Comparison of ENCODE assay signal across 8 cellular contexts in genomic region chr7:94289071-94289470, GRCh38.
A peak's percentile ranks its signal among the peaks of the same experiment; 100 is the strongest.
DNase-seq lines count a peak whose midpoint lies in the region; ATAC-seq, FAIRE-seq and TF ChIP-seq lines count a peak whose summit lies in the region.

No MANE protein-coding gene starts in this region.

- TF ChIP-seq CTCF in parathyroid adenoma (IDR thresholded peaks at IDR 0.05), result peak; percentile 77

- no peaks in the 10 kb centered on the region for H3K79me2 ChIP-seq in parathyroid adenoma

- H3K27me3 ChIP-seq in parathyroid adenoma (ENCODE audit: control insufficient read depth, insufficient read depth, low read length), result no peaks in the 10 kb centered on the region

- H3K27ac ChIP-seq in SK-N-MC (no peak overlapping the region), parathyroid adenoma (no peak overlapping the region)

- H3K4me3 ChIP-seq in SK-N-MC (peak overlapping the region; percentile 47), parathyroid adenoma (ENCODE audit: low read depth, low read length) (no peak overlapping the region)

- no peak overlapping the region for H3K4me2 ChIP-seq in parathyroid adenoma (ENCODE audit: low read length)

- no peaks in the 10 kb centered on the region for H3K36me3 ChIP-seq in SK-N-MC (ENCODE audit: insufficient read depth, low read length)
- H3K36me3 ChIP-seq in parathyroid adenoma (ENCODE audit: control insufficient read depth, insufficient read depth, low read length), result no peaks in the 10 kb centered on the region

- no peak overlapping the region for H2AFZ ChIP-seq in parathyroid adenoma

- H3K9me3 ChIP-seq in SK-N-MC (ENCODE audit: low read depth, low read length) (no peaks in the 10 kb centered on the region), parathyroid adenoma (ENCODE audit: control insufficient read depth, low read length) (no peaks in the 10 kb centered on the region)

- peak; percentile 26 for FAIRE-seq in frontal cortex (lab: Jason Lieb, UNC)

- peak; percentile 93 for DNase-seq in DMS 273 (lab: John Stamatoyannopoulos, UW; ENCODE audit: unreplicated experiment)
- peak; percentile 87 for DNase-seq in NCI-H1092 (lab: John Stamatoyannopoulos, UW)
- peak; percentile 84 for DNase-seq in SK-N-MC (ENCODE audit: low read depth, low spot score)
- peak in 1 of 2 donors; percentile 23 for DNase-seq in frontal cortex (ENCODE audit: low spot score in 2 of 2)
- no peak for DNase-seq in effector CD8-positive, alpha-beta T cell (lab: John Stamatoyannopoulos, UW)

- ATAC-seq in GM21423 (IDR thresholded peaks at IDR 0.05; ENCODE audit: unreplicated experiment), result no peak
- no peak for ATAC-seq in HG02588 (IDR thresholded peaks at IDR 0.05; ENCODE audit: unreplicated experiment)

- H3K4me1 ChIP-seq in parathyroid adenoma, result no peaks in the 10 kb centered on the region

- H3K9ac ChIP-seq in SK-N-MC (ENCODE audit: insufficient read length) (no peak overlapping the region), parathyroid adenoma (no peak overlapping the region)
